Comparison of ENCODE assay signal across 3 cellular contexts in genomic region chr9:74795803-74796202, GRCh38.
"Had no signal": no experiment of that assay in that cellular context is flagged by ENCODE, and none has a peak within 500 bp of the region (broad histone marks: within the 10 kb centered on the region; RNA-seq: fewer than 3 reads in every experiment).

No MANE protein-coding gene starts in this region.

- ATAC-seq: GM12878 had no signal

- DNase-seq: GDM1, GF-D8 had no signal
